In the genomic region with DNA sequence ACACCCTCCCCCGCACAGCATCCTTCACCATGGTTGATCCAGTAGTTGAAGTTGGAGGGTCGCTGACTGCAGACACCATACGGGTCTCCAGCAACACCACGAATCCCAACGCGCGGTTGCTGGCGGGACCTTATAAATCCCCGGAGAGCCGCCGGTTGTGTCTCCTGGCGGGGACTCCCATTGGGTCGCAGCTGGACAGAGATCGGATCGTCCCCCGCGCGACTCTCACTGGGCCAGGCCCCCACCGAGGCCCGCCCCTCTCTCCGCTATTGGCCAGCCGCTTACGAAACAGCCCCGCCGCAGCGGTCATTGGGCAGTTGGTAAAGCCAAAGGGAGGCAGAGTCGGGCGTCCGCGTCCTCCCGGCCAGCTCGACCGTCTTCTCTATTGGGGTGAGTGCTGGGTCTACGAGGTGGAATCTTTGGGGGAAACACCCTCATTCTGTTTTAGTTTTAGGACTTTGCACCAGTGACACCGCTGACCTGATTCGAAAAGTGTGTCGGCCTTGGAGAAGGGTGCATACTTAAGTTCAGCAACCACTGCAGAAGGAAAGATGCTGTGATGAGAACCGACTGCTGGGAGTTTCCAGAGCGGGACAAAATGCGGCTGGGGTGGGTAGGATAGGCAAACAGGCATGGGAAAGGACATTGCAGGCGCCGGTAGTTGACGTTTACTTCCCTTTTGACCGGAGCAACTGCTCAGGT, we compare ENCODE assay signal across 8 cellular contexts. TPM values are rescaled to one million over a fixed set of nuclear protein-coding genes. Genes with fewer than 3 reads are reported as not detected.
DNase-seq lines count a peak whose midpoint lies in the region; ATAC-seq and TF ChIP-seq lines count a peak whose summit lies in the region.

No MANE protein-coding gene starts in this region.

- TF ChIP-seq CTCF in A673 (conservative IDR thresholded peaks at IDR 0.05; ENCODE audit: low read depth, low read length) (no peak), lower lobe of right lung (IDR thresholded peaks at IDR 0.05) (no peak)

- peaks cover 18% of the 10 kb centered on the region for H3K4me1 Mint-ChIP-seq in activated CD4-positive, alpha-beta T cell treated with anti-CD3 and anti-CD28 coated beads, Interleukin-2, amount 10 ng/mL, durations not matched to agents 7 days and 5 days
- H3K4me1 Mint-ChIP-seq in effector memory CD8-positive, alpha-beta T cell (ENCODE audit: low read depth in 2 of 2) = peaks cover 11 to 12% of the 10 kb centered on the region in 2 donors

- H3K4me3 ChIP-seq in A673 (ENCODE audit: low read depth, low read length, poor library complexity, severe bottlenecking) (peak overlapping the region; percentile 54), lower lobe of right lung (peak overlapping the region; percentile 78)

- peaks cover 44% of the 10 kb centered on the region for H3K27me3 ChIP-seq in A673 (replicated peaks; ENCODE audit: insufficient read depth, low read depth, low read length, poor library complexity)
- H3K27me3 ChIP-seq in lower lobe of right lung (ENCODE audit: low read depth) = no peaks in the 10 kb centered on the region

- ATAC-seq in GM18517 (IDR thresholded peaks at IDR 0.05; ENCODE audit: unreplicated experiment) (peak; percentile 66), HG03103 (IDR thresholded peaks at IDR 0.05; ENCODE audit: low read depth, unreplicated experiment) (peak; percentile 66), lower lobe of right lung (peak; percentile 98 to 99)
- peak; percentile 77 for ATAC-seq in effector memory CD8-positive, alpha-beta T cell (replicated peaks)

- no peaks in the 10 kb centered on the region for H3K36me3 Mint-ChIP-seq in activated CD4-positive, alpha-beta T cell treated with anti-CD3 and anti-CD28 coated beads, Interleukin-2, amount 10 ng/mL, durations not matched to agents 7 days and 5 days (ENCODE audit: low read depth)
- H3K36me3 Mint-ChIP-seq in effector memory CD8-positive, alpha-beta T cell (ENCODE audit: insufficient read depth) = no peaks in the 10 kb centered on the region

- H3K4me1 ChIP-seq in A673 (ENCODE audit: insufficient read depth, low read length, poor library complexity, severe bottlenecking) = no peaks in the 10 kb centered on the region
- H3K4me1 ChIP-seq in lower lobe of right lung = peaks cover 18% of the 10 kb centered on the region

- H3K9me3 Mint-ChIP-seq in activated CD4-positive, alpha-beta T cell treated with anti-CD3 and anti-CD28 coated beads, Interleukin-2, amount 10 ng/mL, durations not matched to agents 7 days and 5 days = no peaks in the 10 kb centered on the region
- no peaks in the 10 kb centered on the region for H3K9me3 Mint-ChIP-seq in effector memory CD8-positive, alpha-beta T cell

- H3K27ac ChIP-seq in A673 (ENCODE audit: low read depth, low read length, poor library complexity, severe bottlenecking) (no peak overlapping the region), lower lobe of right lung (no peak overlapping the region)

- CTCF ChIA-PET in A673 (lab: Charles Lee) = no interaction called here
- CTCF ChIA-PET in activated CD4-positive, alpha-beta T cell treated with anti-CD3 and anti-CD28 coated beads, Interleukin-2, amount 10 ng/mL, durations not matched to agents 7 days and 5 days (lab: Charles Lee) = interaction anchor here (1.5 kb wide), 1 partner anchor 9 kb away, joined by 4 read pairs; no protein-coding TSS in a partner anchor

- peak overlapping the region; percentile 60 for H3K4me3 Mint-ChIP-seq in activated CD4-positive, alpha-beta T cell treated with anti-CD3 and anti-CD28 coated beads, Interleukin-2, amount 10 ng/mL, durations not matched to agents 7 days and 5 days
- H3K4me3 Mint-ChIP-seq in effector memory CD8-positive, alpha-beta T cell = peak overlapping the region; percentile 81 to 88

- POLR2A ChIA-PET in A673 (lab: Charles Lee; ENCODE audit: low non-redundant PET) = interaction anchor here (0.5 kb wide), 1 partner anchor 297 kb away, joined by 3 read pairs; no protein-coding TSS in a partner anchor
- POLR2A ChIA-PET in activated CD4-positive, alpha-beta T cell treated with anti-CD3 and anti-CD28 coated beads, Interleukin-2, amount 10 ng/mL, durations not matched to agents 7 days and 5 days (lab: Charles Lee) = no interaction called here

- H3K36me3 ChIP-seq in A673 (ENCODE audit: insufficient read depth, low read length, poor library complexity, severe bottlenecking) = no peaks in the 10 kb centered on the region
- no peaks in the 10 kb centered on the region for H3K36me3 ChIP-seq in lower lobe of right lung

- DNase-seq in A673 (ENCODE audit: low spot score) (peak; percentile 62), NCI-H226 (peak; percentile 88), lower lobe of right lung (peak; percentile 95)
- DNase-seq in activated CD4-positive, alpha-beta T cell treated with anti-CD3 and anti-CD28 coated beads, Interleukin-2, amount 10 ng/mL, durations not matched to agents 7 days and 5 days = peak; percentile 26
- peak in 1 of 3 experiments; percentile 6 for DNase-seq in effector memory CD8-positive, alpha-beta T cell
- DNase-seq in stimulated activated CD8-positive, alpha-beta memory T cell treated with anti-CD3 and anti-CD28 coated beads, Interleukin-12 subunit alpha, Interleukin-12 subunit beta, amount 100 ng/mL, for 24 hours (ENCODE audit: extremely low read depth) = peak; percentile 3

- intact Hi-C loops in A673 (cut with micrococcal nuclease; ENCODE audit: unreplicated experiment) = no loop called here
- intact Hi-C loops in lower lobe of right lung (cut with DNase I) = no loop called here

- no TSS peak for BruUV-seq in A673 (replicated peaks; lab: Mats Ljungman, UMichigan)

- no peak overlapping the region for H3K27ac Mint-ChIP-seq in activated CD4-positive, alpha-beta T cell treated with anti-CD3 and anti-CD28 coated beads, Interleukin-2, amount 10 ng/mL, durations not matched to agents 7 days and 5 days
- H3K27ac Mint-ChIP-seq in effector memory CD8-positive, alpha-beta T cell = peak overlapping the region in 1 of 2 donors; percentile 77

- H3K9me3 ChIP-seq in A673 (ENCODE audit: low read depth, low read length, poor library complexity, severe bottlenecking) (no peaks in the 10 kb centered on the region), lower lobe of right lung (no peaks in the 10 kb centered on the region)

- H3K27me3 Mint-ChIP-seq in activated CD4-positive, alpha-beta T cell treated with anti-CD3 and anti-CD28 coated beads, Interleukin-2, amount 10 ng/mL, durations not matched to agents 7 days and 5 days = peaks cover 64% of the 10 kb centered on the region
- H3K27me3 Mint-ChIP-seq in effector memory CD8-positive, alpha-beta T cell = peaks cover 60 to 75% of the 10 kb centered on the region in 2 donors

RNA-seq across cellular contexts. Expression of gene RABIF, which starts 27.4 kb away (rescaled TPM):
- 11.1 and 12.2 TPM in 2 replicates for total RNA-seq in A673 (2021)
- total RNA-seq in activated CD4-positive, alpha-beta T cell treated with anti-CD3 and anti-CD28 coated beads, Interleukin-2, amount 10 ng/mL, durations not matched to agents 7 days and 5 days = 10 to 100 TPM; 13.9 to 15.7 TPM
- total RNA-seq in lower lobe of right lung = 8.3 TPM

RNA-seq across cellular contexts. Expression of gene PCAT6, which starts 50.8 kb away (rescaled TPM):
- total RNA-seq in A673 (2021) (0.84 and 1.7 TPM in 2 replicates), lower lobe of right lung (0.71 TPM)
- under 1 TPM in 1 of 2 experiments, not detected in 1; 0.29 TPM for total RNA-seq in activated CD4-positive, alpha-beta T cell treated with anti-CD3 and anti-CD28 coated beads, Interleukin-2, amount 10 ng/mL, durations not matched to agents 7 days and 5 days

RNA-seq across cellular contexts. Expression of gene KDM5B, which starts 53.4 kb away (rescaled TPM):
- total RNA-seq in A673 (2021) (71.2 and 73.8 TPM in 2 replicates), lower lobe of right lung (48.9 TPM)
- 10 to 100 TPM; 32.0 to 39.8 TPM for total RNA-seq in activated CD4-positive, alpha-beta T cell treated with anti-CD3 and anti-CD28 coated beads, Interleukin-2, amount 10 ng/mL, durations not matched to agents 7 days and 5 days
